ENCODE assay signal across 8 cellular contexts in the genomic region with DNA sequence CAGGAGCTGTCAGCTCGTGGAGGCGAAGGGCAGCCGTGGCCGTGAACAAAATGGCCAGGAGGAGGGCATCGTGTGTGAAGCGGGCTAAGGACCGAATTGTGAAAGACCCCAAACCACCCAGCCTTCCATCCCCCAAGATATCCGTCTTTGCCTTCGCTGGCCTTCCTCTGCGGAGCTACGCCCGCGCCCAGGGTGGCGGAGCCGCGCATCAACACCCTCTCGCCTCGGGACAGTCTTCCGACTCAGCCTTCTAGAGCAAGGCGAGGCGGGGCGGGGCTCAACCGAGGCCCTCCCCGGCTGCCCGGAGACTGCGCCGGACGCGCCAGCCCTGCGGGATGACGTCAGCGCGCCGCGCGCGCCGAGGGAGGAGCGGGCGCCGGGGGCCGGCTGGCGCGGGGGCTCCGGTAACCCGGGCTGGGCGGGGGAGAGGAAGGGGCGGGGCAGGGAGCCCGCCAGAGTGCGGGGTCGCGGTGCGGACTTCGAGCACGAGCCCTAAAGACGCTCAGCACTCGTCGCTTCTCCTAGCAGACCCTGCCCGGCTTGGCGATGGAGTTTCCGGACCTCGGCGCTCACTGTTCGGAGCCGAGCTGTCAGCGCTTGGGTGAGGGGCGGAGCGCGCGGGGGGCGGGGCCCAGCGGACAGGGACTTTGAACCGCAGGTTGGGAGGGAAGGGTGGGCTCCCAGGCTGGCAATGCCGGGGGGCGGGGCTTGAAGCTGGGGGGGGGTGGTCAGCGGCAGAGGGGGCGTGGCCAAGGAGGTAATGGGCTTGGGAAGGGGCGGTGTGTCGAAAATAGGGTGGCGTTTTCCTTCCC. TPM values are rescaled to one million over a fixed set of nuclear protein-coding genes. Genes with fewer than 3 reads are reported as not detected.
DNase-seq lines count a peak whose midpoint lies in the region; ATAC-seq and TF ChIP-seq lines count a peak whose summit lies in the region.

A gene with protein sequence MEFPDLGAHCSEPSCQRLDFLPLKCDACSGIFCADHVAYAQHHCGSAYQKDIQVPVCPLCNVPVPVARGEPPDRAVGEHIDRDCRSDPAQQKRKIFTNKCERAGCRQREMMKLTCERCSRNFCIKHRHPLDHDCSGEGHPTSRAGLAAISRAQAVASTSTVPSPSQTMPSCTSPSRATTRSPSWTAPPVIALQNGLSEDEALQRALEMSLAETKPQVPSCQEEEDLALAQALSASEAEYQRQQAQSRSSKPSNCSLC (plus strand): TSS at position 341 of the 812 bp plus-strand sequence. CDS start 206 bp downstream, at position 547.

- no peaks in the 10 kb centered on the region for H3F3A ChIP-seq in SU-DHL-6 (ENCODE audit: insufficient read depth)

- H3K27ac Mint-ChIP-seq in activated naive CD8-positive, alpha-beta T cell treated with anti-CD3 and anti-CD28 coated beads, Interleukin-2, amount 10 ng/mL, durations not matched to agents 7 days and 5 days, result peak within 1 kb of the TSS; percentile 93

- H2AFZ ChIP-seq in SU-DHL-6 (ENCODE audit: low read depth, low read length, severe bottlenecking), result peak within 1 kb of the TSS; percentile 82
- peak within 1 kb of the TSS; percentile 84 for H2AFZ ChIP-seq in parathyroid adenoma

- no peaks in the 10 kb centered on the region for H3K27me3 Mint-ChIP-seq in activated naive CD8-positive, alpha-beta T cell treated with anti-CD3 and anti-CD28 coated beads, Interleukin-2, amount 10 ng/mL, durations not matched to agents 7 days and 5 days

- POLR2A ChIA-PET in activated naive CD8-positive, alpha-beta T cell treated with anti-CD3 and anti-CD28 coated beads, Interleukin-2, amount 10 ng/mL, durations not matched to agents 7 days and 5 days (lab: Charles Lee), result interaction anchor here (0.6 to 5.2 kb wide), 17 partner anchors 9 to 72 kb away, joined by 3 to 92 read pairs (median 8); partner anchors contain the start of genes ANKZF1, ATG9A, CNPPD1 and DNAJB2

- H3K27ac ChIP-seq in SU-DHL-6 (ENCODE audit: low read depth, low read length) (peak within 1 kb of the TSS; percentile 73), parathyroid adenoma (peak within 1 kb of the TSS; percentile 92), tibial artery (peak within 1 kb of the TSS; percentile 91 to 93)

- H4K20me1 ChIP-seq in SU-DHL-6 (ENCODE audit: low read depth, low read length), result no peaks in the 10 kb centered on the region

- H3K4me3 ChIP-seq in GM12875 (ENCODE audit: low read depth, low read length), result peak within 1 kb of the TSS; percentile 62
- peak within 1 kb of the TSS; percentile 60 for H3K4me3 ChIP-seq in SU-DHL-6 (ENCODE audit: insufficient read depth, low read length, poor library complexity, severe bottlenecking)
- H3K4me3 ChIP-seq in parathyroid adenoma (ENCODE audit: low read depth, low read length), result peak within 1 kb of the TSS; percentile 80
- peak within 1 kb of the TSS; percentile 74 to 88 for H3K4me3 ChIP-seq in tibial artery

- peak within 1 kb of the TSS; percentile 79 for H3K4me2 ChIP-seq in SU-DHL-6 (ENCODE audit: low read depth, low read length, poor library complexity, severe bottlenecking)
- peak within 1 kb of the TSS; percentile 92 for H3K4me2 ChIP-seq in parathyroid adenoma (ENCODE audit: low read length)

- H3K27me3 ChIP-seq in SU-DHL-6 (ENCODE audit: low read length) (no peaks in the 10 kb centered on the region), parathyroid adenoma (ENCODE audit: control insufficient read depth, insufficient read depth, low read length) (no peaks in the 10 kb centered on the region), tibial artery (no peaks in the 10 kb centered on the region)

- no peaks in the 10 kb centered on the region for H3K9me2 ChIP-seq in SU-DHL-6 (replicated peaks; ENCODE audit: insufficient read depth, low read length)

- H3K9me3 ChIP-seq in SU-DHL-6 (ENCODE audit: insufficient read depth, low read length), result no peaks in the 10 kb centered on the region
- H3K9me3 ChIP-seq in parathyroid adenoma (ENCODE audit: control insufficient read depth, low read length), result no peaks in the 10 kb centered on the region
- H3K9me3 ChIP-seq in tibial artery, result no peaks in the 10 kb centered on the region

- H3K79me2 ChIP-seq in SU-DHL-6 (ENCODE audit: insufficient read depth, low read length) (no peaks in the 10 kb centered on the region), parathyroid adenoma (no peaks in the 10 kb centered on the region)

- intact Hi-C loops in head of caudate nucleus (cut with DNase I) (loop anchor here (2.0 to 5.0 kb wide), 3 partner anchors 30 to 72 kb away; partner anchors contain the start of genes CNPPD1, DNAJB2 and NHEJ1), tibial artery (cut with DNase I; ENCODE audit: low total_unique reads) (loop anchor here (1.0 kb wide), 1 partner anchor 12 kb away; the partner anchor contains the start of gene ABCB6)

- H3K4me1 Mint-ChIP-seq in activated naive CD8-positive, alpha-beta T cell treated with anti-CD3 and anti-CD28 coated beads, Interleukin-2, amount 10 ng/mL, durations not matched to agents 7 days and 5 days, result peaks cover 47% of the 10 kb centered on the region

- no peaks in the 10 kb centered on the region for H3K36me3 ChIP-seq in SU-DHL-6 (ENCODE audit: low read length)
- no peaks in the 10 kb centered on the region for H3K36me3 ChIP-seq in parathyroid adenoma (ENCODE audit: control insufficient read depth, insufficient read depth, low read length)
- H3K36me3 ChIP-seq in tibial artery, result peaks cover 17 to 38% (median 28%) of the 10 kb centered on the region in 3 donors

- peaks cover 7% of the 10 kb centered on the region for H3K9me3 Mint-ChIP-seq in activated naive CD8-positive, alpha-beta T cell treated with anti-CD3 and anti-CD28 coated beads, Interleukin-2, amount 10 ng/mL, durations not matched to agents 7 days and 5 days

- H3K36me3 Mint-ChIP-seq in activated naive CD8-positive, alpha-beta T cell treated with anti-CD3 and anti-CD28 coated beads, Interleukin-2, amount 10 ng/mL, durations not matched to agents 7 days and 5 days, result peaks cover 15% of the 10 kb centered on the region

- peak; percentile 86 to 95 (median 95) for DNase-seq in NCI-H1417 (lab: John Stamatoyannopoulos, UW)
- DNase-seq in activated naive CD8-positive, alpha-beta T cell treated with anti-CD3 and anti-CD28 coated beads, Interleukin-2, amount 10 ng/mL, durations not matched to agents 7 days and 5 days, result peak; percentile 99
- peak; percentile 85 to 99 (median 97) for DNase-seq in head of caudate nucleus
- peak; percentile 95 to 97 for DNase-seq in tibial artery

- peak within 1 kb of the TSS; percentile 85 for H3K4me3 Mint-ChIP-seq in activated naive CD8-positive, alpha-beta T cell treated with anti-CD3 and anti-CD28 coated beads, Interleukin-2, amount 10 ng/mL, durations not matched to agents 7 days and 5 days

- H3K4me1 ChIP-seq in parathyroid adenoma (peaks cover 19% of the 10 kb centered on the region), tibial artery (peaks cover 0 to 20% (median 15%) of the 10 kb centered on the region in 4 donors)

- H3K9ac ChIP-seq in SU-DHL-6 (ENCODE audit: low read length) (peak within 1 kb of the TSS; percentile 68), parathyroid adenoma (no peak within 1 kb of the TSS)

- TF ChIP-seq CTCF in GM12875 (IDR thresholded peaks at IDR 0.05; ENCODE audit: borderline replicate concordance, insufficient read depth, low read depth, low read length) (peak; percentile 12; the same call in 1 of the 2 replicates), SU-DHL-6 (IDR thresholded peaks at IDR 0.05; ENCODE audit: insufficient read depth, low read length, poor library complexity, severe bottlenecking) (no peak), parathyroid adenoma (IDR thresholded peaks at IDR 0.05) (no peak), tibial artery (IDR thresholded peaks at IDR 0.05) (peak; percentile 15 to 50)

- ATAC-seq in HG02763 (IDR thresholded peaks at IDR 0.05; ENCODE audit: unreplicated experiment), result peak; percentile 95
- ATAC-seq in activated naive CD8-positive, alpha-beta T cell treated with anti-CD3 and anti-CD28 coated beads, Interleukin-2, amount 10 ng/mL, durations not matched to agents 7 days and 5 days (ENCODE audit: low read depth), result peak; percentile 97

RNA-seq across cellular contexts. Expression of the gene that starts here (rescaled TPM):
- total RNA-seq in activated naive CD8-positive, alpha-beta T cell treated with anti-CD3 and anti-CD28 coated beads, Interleukin-2, amount 10 ng/mL, durations not matched to agents 7 days and 5 days, result 10 to 100 TPM; 68.1 to 69.8 TPM

Comparison
In these comparisons a context has a peak if more than half of its experiments do, and no peak if none do; other contexts are left out.
1. Peak in every context shown above with its lines: DNase-seq, ATAC-seq, H3K4me3 ChIP-seq and H3K27ac ChIP-seq.
2. CTCF ChIP-seq: peak in GM12875 (single experiment) and tibial artery (2 of 2); none in SU-DHL-6 (single experiment) and parathyroid adenoma (single experiment).